In genomic region chr17:82615084-82616020, GRCh38 we compare ENCODE assay signal across 15 cellular contexts. TPM values are rescaled to one million over a fixed set of nuclear protein-coding genes. Genes with fewer than 3 reads are reported as not detected.
DNase-seq lines count a peak whose midpoint lies in the region; FAIRE-seq and TF ChIP-seq lines count a peak whose summit lies in the region.
"Had no signal": no experiment of that assay in that cellular context is flagged by ENCODE, and none has a peak within 500 bp of the region (broad histone marks: within the 10 kb centered on the region; RNA-seq: fewer than 3 reads in every experiment).

No MANE protein-coding gene starts in this region.

- no peak overlapping the region for H2AFZ ChIP-seq in OCI-LY7 (ENCODE audit: low read length)

- no peaks in the 10 kb centered on the region for H3K9me3 ChIP-seq in OCI-LY7 (ENCODE audit: low read length)
- H3K9me3 ChIP-seq: prostate gland, tibial artery had no signal

- H4K20me1 ChIP-seq in OCI-LY7 (ENCODE audit: insufficient read depth, low read length) = no peaks in the 10 kb centered on the region

- H3K36me3 Mint-ChIP-seq in activated T-cell treated with anti-CD3 and anti-CD28 coated beads, Interleukin-2, amount 50 U/mL, for 24 hours (ENCODE audit: low read depth) = peaks cover 82% of the 10 kb centered on the region

- H3K4me3 Mint-ChIP-seq in activated T-cell treated with anti-CD3 and anti-CD28 coated beads, Interleukin-2, amount 50 U/mL, for 24 hours = no peak overlapping the region

- H3K79me2 ChIP-seq in OCI-LY7 (ENCODE audit: insufficient read depth, low read depth, low read length) = no peaks in the 10 kb centered on the region

- no peak overlapping the region for H3K27ac ChIP-seq in OCI-LY7 (ENCODE audit: low read depth, low read length, poor library complexity, severe bottlenecking)
- H3K27ac ChIP-seq: KMS-11, tibial artery had no signal

- H3K4me2 ChIP-seq in OCI-LY7 (ENCODE audit: low read length) = no peak overlapping the region
- H3K4me2 ChIP-seq: KMS-11 had no signal

- BruUV-seq in OCI-LY7 (replicated peaks; lab: Mats Ljungman, UMichigan) = TSS peak; percentile 66

- POLR2A ChIA-PET in OCI-LY7 (lab: Charles Lee) (no interaction called here), HEK293T (lab: Yijun Ruan, JAX) (no interaction called here)

- no peaks in the 10 kb centered on the region for H3K4me1 ChIP-seq in OCI-LY7 (ENCODE audit: insufficient read depth, low read length, poor library complexity, severe bottlenecking)
- H3K4me1 ChIP-seq: prostate gland, tibial artery had no signal

- intact Hi-C loops in OCI-LY7 (cut with micrococcal nuclease; ENCODE audit: unreplicated experiment) = no loop called here
- intact Hi-C loops in posterior vena cava (cut with DNase I) = no loop called here

- H3K4me3 ChIP-seq in OCI-LY7 (ENCODE audit: low read depth, low read length, poor library complexity, severe bottlenecking) = no peak overlapping the region
- H3K4me3 ChIP-seq: prostate gland, tibial artery had no signal

- peaks cover 90% of the 10 kb centered on the region for H3K36me3 ChIP-seq in OCI-LY7 (ENCODE audit: insufficient read depth, low read length)

- no peak for DNase-seq in activated T-cell treated with anti-CD3 and anti-CD28 coated beads, Interleukin-2, amount 50 U/mL, for 24 hours
- DNase-seq in activated T-cell treated with anti-CD3 and anti-CD28 coated beads, Interleukin-2, amount 50 U/mL, for 48 hours = no peak
- DNase-seq in OCI-LY7 (ENCODE audit: low spot score) (no peak), ecto neural progenitor cell (ENCODE audit: low spot score) (peak; percentile 53), posterior vena cava (ENCODE audit: low spot score) (peak; percentile 54), HTR-8/SVneo (ENCODE audit: insufficient read length, low spot score) (no peak), HEK293T (ENCODE audit: extremely low spot score) (no peak), activated gamma-delta T cell treated with Interleukin-2 at 50 U/mL for 16 hours (no peak)
- DNase-seq: activated CD4-positive, alpha-beta T cell treated with anti-CD3 and anti-CD28 coated beads for 1 hour; amniotic stem cell; foreskin fibroblast; NCI-H2081 treated with DMSO at 0.1 percent for 48 hours; tibial artery had no signal

- no peak for FAIRE-seq in HTR-8/SVneo (lab: Jason Lieb, UNC)

- H3K27me3 Mint-ChIP-seq in activated T-cell treated with anti-CD3 and anti-CD28 coated beads, Interleukin-2, amount 50 U/mL, for 24 hours = no peaks in the 10 kb centered on the region

- no peaks in the 10 kb centered on the region for H3K4me1 Mint-ChIP-seq in activated T-cell treated with anti-CD3 and anti-CD28 coated beads, Interleukin-2, amount 50 U/mL, for 24 hours (ENCODE audit: low read depth)

- peak; percentile 63 for TF ChIP-seq CTCF in OCI-LY7 (conservative IDR thresholded peaks at IDR 0.05; ENCODE audit: low read length)

- CTCF ChIA-PET in OCI-LY7 (lab: Charles Lee; ENCODE audit: unreplicated experiment) = no interaction called here
- CTCF ChIA-PET in HEK293T (lab: Yijun Ruan, JAX) = no interaction called here

- H3K27ac Mint-ChIP-seq in activated T-cell treated with anti-CD3 and anti-CD28 coated beads, Interleukin-2, amount 50 U/mL, for 24 hours = peak overlapping the region; percentile 47

- H3K9me2 ChIP-seq in OCI-LY7 (ENCODE audit: insufficient read depth, low read length) = no peaks in the 10 kb centered on the region

- no peaks in the 10 kb centered on the region for H3K9me3 Mint-ChIP-seq in activated T-cell treated with anti-CD3 and anti-CD28 coated beads, Interleukin-2, amount 50 U/mL, for 24 hours

TF ChIP-seq in HEK293T, 16 proteins besides CTCF, POLR2A, EP300 and RAD21:
- TF ChIP-seq SP1 (IDR thresholded peaks at IDR 0.05) (no peak), NFRKB (IDR thresholded peaks at IDR 0.05) (no peak), SUZ12 (IDR thresholded peaks at IDR 0.05) (no peak), ZNF384 (IDR thresholded peaks at IDR 0.05) (no peak), HDGF (IDR thresholded peaks at IDR 0.05; ENCODE audit: borderline replicate concordance) (no peak), FOXA1 (IDR thresholded peaks at IDR 0.05) (no peak), FOXK2 (IDR thresholded peaks at IDR 0.05) (no peak), CTBP1 (IDR thresholded peaks at IDR 0.05; ENCODE audit: borderline replicate concordance) (no peak), ELF4 (IDR thresholded peaks at IDR 0.05) (no peak), PKNOX1 (IDR thresholded peaks at IDR 0.05) (no peak), ARNT (IDR thresholded peaks at IDR 0.05) (no peak), FOXM1 (IDR thresholded peaks at IDR 0.05; ENCODE audit: borderline replicate concordance) (no peak), BHLHE40 (IDR thresholded peaks at IDR 0.05; ENCODE audit: borderline replicate concordance) (no peak)

RNA-seq across cellular contexts. Expression of gene WDR45B, which starts 32.9 kb away (rescaled TPM):
- 59.0 and 61.7 TPM in 2 replicates for total RNA-seq in OCI-LY7 (2014; rRNA removed; shearing (Covaris generic))
- total RNA-seq in OCI-LY7 (2022) = 78.9 and 81.9 TPM in 2 replicates
- total RNA-seq in posterior vena cava = 10 to 100 TPM; 49.7 to 56.5 TPM

Comparison
In these comparisons a context has a peak if more than half of its experiments do, and no peak if none do; other contexts are left out.
1. DNase-seq: peak in ecto neural progenitor cell (single experiment) and posterior vena cava (single experiment); none in activated T-cell treated with anti-CD3 and anti-CD28 coated beads, Interleukin-2, amount 50 U/mL, for 24 hours (single experiment), activated T-cell treated with anti-CD3 and anti-CD28 coated beads, Interleukin-2, amount 50 U/mL, for 48 hours (0 of 2), OCI-LY7 (single experiment), HTR-8/SVneo (single experiment), HEK293T (single experiment) and activated gamma-delta T cell treated with Interleukin-2 at 50 U/mL for 16 hours (single experiment).